Comparison of ENCODE assay signal across 15 cellular contexts in the genomic region with DNA sequence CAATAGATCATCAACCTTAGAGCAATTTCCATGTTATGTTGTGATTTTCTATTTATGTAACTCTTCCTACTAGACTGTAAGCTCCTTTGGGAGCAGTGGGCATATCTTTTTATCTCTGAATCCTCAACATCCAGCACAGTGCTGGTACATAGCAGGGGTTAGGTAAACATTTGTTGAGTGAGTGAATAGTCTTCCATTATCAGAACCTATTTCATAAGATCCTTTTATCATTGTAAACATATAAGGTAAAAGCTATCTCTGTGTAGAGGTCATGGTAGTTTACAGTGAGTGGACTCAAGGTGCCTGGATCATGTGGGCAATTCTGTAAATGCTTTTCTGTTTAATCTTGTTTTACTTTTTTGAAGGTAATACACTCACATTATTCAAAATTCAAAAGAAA. TPM values are rescaled to one million over a fixed set of nuclear protein-coding genes. Genes with fewer than 3 reads are reported as not detected.
DNase-seq lines count a peak whose midpoint lies in the region; ATAC-seq, FAIRE-seq and TF ChIP-seq lines count a peak whose summit lies in the region.
"Had no signal": no experiment of that assay in that cellular context is flagged by ENCODE, and none has a peak within 500 bp of the region (broad histone marks: within the 10 kb centered on the region; RNA-seq: fewer than 3 reads in every experiment).

No MANE protein-coding gene starts in this region.

- H3K9me3 ChIP-seq in HepG2 (ENCODE audit: low read length) (no peaks in the 10 kb centered on the region), PC-3 (ENCODE audit: low read length) (no peaks in the 10 kb centered on the region)

- no peaks in the 10 kb centered on the region for H3F3A ChIP-seq in PC-3 (ENCODE audit: low read length, unreplicated experiment)

- TF ChIP-seq POLR2A in HepG2 (IDR thresholded peaks at IDR 0.05; ENCODE audit: insufficient read depth in 1 of 2, low read depth in 2 of 2, low read length in 2 of 2), result no peak

- BruUV-seq in HepG2 (replicated peaks; lab: Mats Ljungman, UMichigan) (no TSS peak), PC-3 (replicated peaks; lab: Mats Ljungman, UMichigan) (no TSS peak)

- H3K9ac ChIP-seq in HepG2 (ENCODE audit: insufficient read depth, low read depth, low read length), result no peak overlapping the region
- no peak overlapping the region for H3K9ac ChIP-seq in PC-3 (ENCODE audit: low read length)

- no peak for TF ChIP-seq CTCF in HepG2 (CRISPR knock-in tag; IDR thresholded peaks at IDR 0.05)
- no peak for TF ChIP-seq CTCF in PC-3 (conservative IDR thresholded peaks at IDR 0.05; ENCODE audit: low read depth, low read length)

- H3K27me3 ChIP-seq in HepG2 (ENCODE audit: control insufficient read depth in 1 of 2, insufficient read depth in 2 of 2, low read length in 2 of 2), result no peaks in the 10 kb centered on the region
- no peaks in the 10 kb centered on the region for H3K27me3 ChIP-seq in PC-3 (ENCODE audit: low read length)

- POLR2A ChIA-PET in HepG2 (lab: Yijun Ruan, JAX), result interaction anchor here (0.9 to 1.3 kb wide), 10 partner anchors 9 to 1202 kb away, joined by 3 to 11 read pairs (median 4); a partner anchor contains a TSS
- POLR2A ChIA-PET in PC-3 (lab: Charles Lee; ENCODE audit: unreplicated experiment), result no interaction called here

- ATAC-seq in HepG2 (peak; percentile 92), PC-3 (no peak), HG03095 (IDR thresholded peaks at IDR 0.05; ENCODE audit: unreplicated experiment) (no peak), GM21737 (IDR thresholded peaks at IDR 0.05; ENCODE audit: unreplicated experiment) (no peak)
- ATAC-seq: CD8-positive, alpha-beta T cell had no signal

- H4K20me1 ChIP-seq in HepG2 (ENCODE audit: insufficient read depth, low read length) (no peaks in the 10 kb centered on the region), PC-3 (ENCODE audit: low read length) (no peaks in the 10 kb centered on the region)

- CTCF ChIA-PET in HepG2 (lab: Yijun Ruan, JAX; ENCODE audit: low intra/inter-chr PET ratio, low total read pairs), result no interaction called here
- CTCF ChIA-PET in PC-3 (lab: Charles Lee), result no interaction called here

- H3K27ac ChIP-seq in HepG2 (ENCODE audit: extremely low read length, insufficient read depth, low read length) (peak overlapping the region; percentile 11), PC-3 (ENCODE audit: low read length) (no peak overlapping the region)

- intact Hi-C loops in HepG2 (cut with micrococcal nuclease; ENCODE audit: unreplicated experiment) (no loop called here), PC-3 (cut with micrococcal nuclease) (no loop called here)

- in situ Hi-C loops in HepG2 (cut with HindIII; ENCODE audit: extremely low pct_ligation_motif_present, low pct_unique_long_range_greater_than_20kb), result no loop called here

- no peaks in the 10 kb centered on the region for H3K9me2 ChIP-seq in PC-3 (replicated peaks; ENCODE audit: low read length)

- H3K4me1 ChIP-seq in HepG2 (ENCODE audit: insufficient read depth, low read length) (peaks cover 74% of the 10 kb centered on the region), PC-3 (ENCODE audit: insufficient read depth, low read length) (no peaks in the 10 kb centered on the region)

- H2AFZ ChIP-seq in HepG2 (ENCODE audit: low read length), result no peak overlapping the region
- H2AFZ ChIP-seq in PC-3 (ENCODE audit: low read length), result no peak overlapping the region

- DNase-seq in HuH-7.5 (ENCODE audit: low spot score) (peak; percentile 35), NCI-H748 (lab: John Stamatoyannopoulos, UW; ENCODE audit: unreplicated experiment) (peak; percentile 30), HepG2 (ENCODE audit: low spot score) (peak; percentile 96), PC-3 (no peak)
- DNase-seq in stimulated activated CD4-positive, alpha-beta T cell treated with anti-CD3 and anti-CD28 coated beads, Interleukin-4, amount 100 ng/mL, for 4 hours, result no peak
- DNase-seq: CD8-positive, alpha-beta T cell; COR-L47; DND-41; GDM1; GOT3; H9 had no signal

- H3K36me3 ChIP-seq in HepG2 (replicated peaks in 1 of 2; ENCODE audit: control insufficient read depth in 1 of 2, insufficient read depth in 2 of 2, low read length in 2 of 2) (no peaks in the 10 kb centered on the region), PC-3 (ENCODE audit: low read depth, low read length) (no peaks in the 10 kb centered on the region)

- FAIRE-seq in HepG2 (lab: Jason Lieb, UNC), result peak; percentile 96
- FAIRE-seq: A204.1, GM12892 had no signal

- TF ChIP-seq RAD21 in HepG2 (CRISPR knock-in tag; IDR thresholded peaks at IDR 0.05), result no peak

- peak; percentile 31 to 92; a peak in 2 of 4 replicates for TF ChIP-seq EP300 in HepG2 (IDR thresholded peaks at IDR 0.05; ENCODE audit: low read depth in 2 of 2, low read length in 2 of 2)
- peak; percentile 87 for TF ChIP-seq EP300 in HepG2 (CRISPR knock-in tag; IDR thresholded peaks at IDR 0.05; ENCODE audit: borderline replicate concordance)

- H3K4me2 ChIP-seq in HepG2 (ENCODE audit: low read depth, low read length), result peak overlapping the region; percentile 53
- no peak overlapping the region for H3K4me2 ChIP-seq in PC-3 (ENCODE audit: low read length)

- H3K4me3 ChIP-seq in HepG2 (replicated peaks in 1 of 3; ENCODE audit: insufficient read depth in 1 of 3, low read depth in 2 of 3, low read length in 3 of 3) (peak overlapping the region in 1 of 3 experiments; percentile 24; a peak in 1 of 6 replicates), PC-3 (ENCODE audit: low read length) (no peak overlapping the region)

- no peaks in the 10 kb centered on the region for H3K79me2 ChIP-seq in HepG2 (ENCODE audit: insufficient read depth, low read length)
- no peaks in the 10 kb centered on the region for H3K79me2 ChIP-seq in PC-3 (ENCODE audit: low read length)

RNA-seq across cellular contexts. Expression of a gene that starts 15.1 kb away (rescaled TPM):
- total RNA-seq in HepG2 (2016; rRNA removed; fragmentation: Illumina TruSeq; extraction: Trizol), result 6.0 and 15.5 TPM in 2 replicates
- 4.2 and 6.5 TPM in 2 replicates for total RNA-seq in HepG2 (2016; cell fraction: cytosol; rRNA removed; fragmentation: Illumina TruSeq; extraction: Trizol; ENCODE audit: low read depth)
- 5.5 and 12.8 TPM in 2 replicates for total RNA-seq in HepG2 (2016; cell fraction: insoluble cytoplasmic fraction; rRNA removed; fragmentation: Illumina TruSeq; extraction: Trizol)
- 3.1 and 4.5 TPM in 2 replicates for total RNA-seq in HepG2 (2016; cell fraction: membrane; rRNA removed; fragmentation: Illumina TruSeq; extraction: Trizol)
- 15.3 and 19.2 TPM in 2 replicates for total RNA-seq in HepG2 (2016; cell fraction: nucleus; rRNA removed; fragmentation: Illumina TruSeq; extraction: Trizol)
- polyA plus RNA-seq in HepG2 (2011; rRNA removed), result 19.4 and 24.2 TPM in 2 replicates
- 14.4 and 16.8 TPM in 2 replicates for polyA plus RNA-seq in HepG2 (2011; cell fraction: cytosol; rRNA removed)
- polyA plus RNA-seq in HepG2 (2011; cell fraction: nucleus; rRNA removed), result 32.6 and 35.0 TPM in 2 replicates
- polyA plus RNA-seq in HepG2 (2012), result 12.9 and 14.4 TPM in 2 replicates
- polyA plus RNA-seq in HepG2 (2016; cell fraction: cytosol; fragmentation: Illumina TruSeq; extraction: Trizol; ENCODE audit: low read depth), result 4.6 and 5.1 TPM in 2 replicates
- polyA plus RNA-seq in HepG2 (2016; cell fraction: insoluble cytoplasmic fraction; fragmentation: Illumina TruSeq; extraction: Trizol; ENCODE audit: low read depth), result 10.0 and 12.0 TPM in 2 replicates
- polyA plus RNA-seq in HepG2 (2016; cell fraction: membrane; fragmentation: Illumina TruSeq; extraction: Trizol; ENCODE audit: low read depth), result 4.5 and 4.9 TPM in 2 replicates
- polyA plus RNA-seq in HepG2 (2016; cell fraction: nucleus; fragmentation: Illumina TruSeq; extraction: Trizol; ENCODE audit: insufficient read depth, low read depth), result 55.0 and 59.9 TPM in 2 replicates
- polyA minus RNA-seq in HepG2 (2011; rRNA and poly(A)+ RNA removed; ENCODE audit: low replicate concordance), result 11.0 and 47.3 TPM in 2 replicates
- polyA minus RNA-seq in HepG2 (2011; cell fraction: cytosol; rRNA and poly(A)+ RNA removed), result 5.6 and 6.8 TPM in 2 replicates
- polyA minus RNA-seq in HepG2 (2011; cell fraction: nucleus; rRNA and poly(A)+ RNA removed), result 10.8 and 15.2 TPM in 2 replicates
- total RNA-seq in PC-3 (2014; rRNA removed), result 9.7 and 16.4 TPM in 2 replicates

RNA-seq across cellular contexts. Expression of a gene that starts 44.5 kb away (rescaled TPM):
- total RNA-seq in HepG2 (2016; rRNA removed; fragmentation: Illumina TruSeq; extraction: Trizol) (1.8 and 2.2 TPM in 2 replicates), PC-3 (2014; rRNA removed) (7.6 and 8.3 TPM in 2 replicates)
- total RNA-seq in HepG2 (2016; cell fraction: cytosol; rRNA removed; fragmentation: Illumina TruSeq; extraction: Trizol; ENCODE audit: low read depth), result 0.88 and 1.9 TPM in 2 replicates
- total RNA-seq in HepG2 (2016; cell fraction: insoluble cytoplasmic fraction; rRNA removed; fragmentation: Illumina TruSeq; extraction: Trizol), result 2.5 and 2.9 TPM in 2 replicates
- 1.2 and 1.4 TPM in 2 replicates for total RNA-seq in HepG2 (2016; cell fraction: membrane; rRNA removed; fragmentation: Illumina TruSeq; extraction: Trizol)
- 1.9 and 3.0 TPM in 2 replicates for total RNA-seq in HepG2 (2016; cell fraction: nucleus; rRNA removed; fragmentation: Illumina TruSeq; extraction: Trizol)
- 1.9 and 2.8 TPM in 2 replicates for polyA plus RNA-seq in HepG2 (2011; rRNA removed)
- polyA plus RNA-seq in HepG2 (2011; cell fraction: cytosol; rRNA removed), result 1.3 and 2.0 TPM in 2 replicates
- 1.8 and 1.9 TPM in 2 replicates for polyA plus RNA-seq in HepG2 (2011; cell fraction: nucleus; rRNA removed)
- 0.71 and 1.1 TPM in 2 replicates for polyA plus RNA-seq in HepG2 (2012)
- 0.32 and 0.35 TPM in 2 replicates for polyA plus RNA-seq in HepG2 (2016; cell fraction: cytosol; fragmentation: Illumina TruSeq; extraction: Trizol; ENCODE audit: low read depth)
- polyA plus RNA-seq in HepG2 (2016; cell fraction: insoluble cytoplasmic fraction; fragmentation: Illumina TruSeq; extraction: Trizol; ENCODE audit: low read depth), result 2.7 and 3.6 TPM in 2 replicates
- polyA plus RNA-seq in HepG2 (2016; cell fraction: membrane; fragmentation: Illumina TruSeq; extraction: Trizol; ENCODE audit: low read depth), result 0.64 and 0.78 TPM in 2 replicates
- 3.6 and 3.8 TPM in 2 replicates for polyA plus RNA-seq in HepG2 (2016; cell fraction: nucleus; fragmentation: Illumina TruSeq; extraction: Trizol; ENCODE audit: insufficient read depth, low read depth)
- polyA minus RNA-seq in HepG2 (2011; rRNA and poly(A)+ RNA removed; ENCODE audit: low replicate concordance), result 1.0 and 2.6 TPM in 2 replicates
- 0.59 and 1.2 TPM in 2 replicates for polyA minus RNA-seq in HepG2 (2011; cell fraction: cytosol; rRNA and poly(A)+ RNA removed)
- polyA minus RNA-seq in HepG2 (2011; cell fraction: nucleus; rRNA and poly(A)+ RNA removed), result 0.90 and 3.6 TPM in 2 replicates

RNA-seq across cellular contexts. Expression of a gene that starts 47.1 kb away (rescaled TPM):
- total RNA-seq in HepG2 (2016; rRNA removed; fragmentation: Illumina TruSeq; extraction: Trizol) (48.4 and 53.8 TPM in 2 replicates), PC-3 (2014; rRNA removed) (85.5 and 93.0 TPM in 2 replicates)
- 12.0 and 15.8 TPM in 2 replicates for total RNA-seq in HepG2 (2016; cell fraction: cytosol; rRNA removed; fragmentation: Illumina TruSeq; extraction: Trizol; ENCODE audit: low read depth)
- total RNA-seq in HepG2 (2016; cell fraction: insoluble cytoplasmic fraction; rRNA removed; fragmentation: Illumina TruSeq; extraction: Trizol), result 43.0 and 57.4 TPM in 2 replicates
- total RNA-seq in HepG2 (2016; cell fraction: membrane; rRNA removed; fragmentation: Illumina TruSeq; extraction: Trizol), result 15.7 and 16.6 TPM in 2 replicates
- total RNA-seq in HepG2 (2016; cell fraction: nucleus; rRNA removed; fragmentation: Illumina TruSeq; extraction: Trizol), result 20.9 and 24.1 TPM in 2 replicates
- 57.9 and 60.0 TPM in 2 replicates for polyA plus RNA-seq in HepG2 (2011; rRNA removed)
- polyA plus RNA-seq in HepG2 (2011; cell fraction: cytosol; rRNA removed), result 60.3 and 60.4 TPM in 2 replicates
- polyA plus RNA-seq in HepG2 (2011; cell fraction: nucleus; rRNA removed), result 32.8 and 38.8 TPM in 2 replicates
- polyA plus RNA-seq in HepG2 (2012), result 39.0 and 41.4 TPM in 2 replicates
- polyA plus RNA-seq in HepG2 (2016; cell fraction: cytosol; fragmentation: Illumina TruSeq; extraction: Trizol; ENCODE audit: low read depth), result 11.9 and 13.5 TPM in 2 replicates
- polyA plus RNA-seq in HepG2 (2016; cell fraction: insoluble cytoplasmic fraction; fragmentation: Illumina TruSeq; extraction: Trizol; ENCODE audit: low read depth), result 76.4 and 85.2 TPM in 2 replicates
- 13.7 and 16.3 TPM in 2 replicates for polyA plus RNA-seq in HepG2 (2016; cell fraction: membrane; fragmentation: Illumina TruSeq; extraction: Trizol; ENCODE audit: low read depth)
- polyA plus RNA-seq in HepG2 (2016; cell fraction: nucleus; fragmentation: Illumina TruSeq; extraction: Trizol; ENCODE audit: insufficient read depth, low read depth), result 47.8 and 51.2 TPM in 2 replicates
- 62.5 and 183 TPM in 2 replicates for polyA minus RNA-seq in HepG2 (2011; rRNA and poly(A)+ RNA removed; ENCODE audit: low replicate concordance)
- polyA minus RNA-seq in HepG2 (2011; cell fraction: cytosol; rRNA and poly(A)+ RNA removed), result 19.9 and 22.8 TPM in 2 replicates
- 27.7 and 29.2 TPM in 2 replicates for polyA minus RNA-seq in HepG2 (2011; cell fraction: nucleus; rRNA and poly(A)+ RNA removed)

RNA-seq across cellular contexts. Expression of a gene that starts 58.2 kb away (rescaled TPM):
- total RNA-seq in HepG2 (2016; rRNA removed; fragmentation: Illumina TruSeq; extraction: Trizol), result 81.5 and 90.0 TPM in 2 replicates
- total RNA-seq in HepG2 (2016; cell fraction: cytosol; rRNA removed; fragmentation: Illumina TruSeq; extraction: Trizol; ENCODE audit: low read depth), result 13.0 and 13.4 TPM in 2 replicates
- 81.4 and 90.7 TPM in 2 replicates for total RNA-seq in HepG2 (2016; cell fraction: insoluble cytoplasmic fraction; rRNA removed; fragmentation: Illumina TruSeq; extraction: Trizol)
- 17.1 and 20.2 TPM in 2 replicates for total RNA-seq in HepG2 (2016; cell fraction: membrane; rRNA removed; fragmentation: Illumina TruSeq; extraction: Trizol)
- total RNA-seq in HepG2 (2016; cell fraction: nucleus; rRNA removed; fragmentation: Illumina TruSeq; extraction: Trizol), result 66.5 and 79.7 TPM in 2 replicates
- 35.7 and 42.2 TPM in 2 replicates for polyA plus RNA-seq in HepG2 (2011; rRNA removed)
- polyA plus RNA-seq in HepG2 (2011; cell fraction: cytosol; rRNA removed), result 28.4 and 30.1 TPM in 2 replicates
- polyA plus RNA-seq in HepG2 (2011; cell fraction: nucleus; rRNA removed), result 114 and 128 TPM in 2 replicates
- 43.8 and 55.5 TPM in 2 replicates for polyA plus RNA-seq in HepG2 (2012)
- polyA plus RNA-seq in HepG2 (2016; cell fraction: cytosol; fragmentation: Illumina TruSeq; extraction: Trizol; ENCODE audit: low read depth), result 2.6 and 3.7 TPM in 2 replicates
- polyA plus RNA-seq in HepG2 (2016; cell fraction: insoluble cytoplasmic fraction; fragmentation: Illumina TruSeq; extraction: Trizol; ENCODE audit: low read depth), result 62.7 and 67.1 TPM in 2 replicates
- polyA plus RNA-seq in HepG2 (2016; cell fraction: membrane; fragmentation: Illumina TruSeq; extraction: Trizol; ENCODE audit: low read depth), result 8.1 and 9.8 TPM in 2 replicates
- 132 TPM in 2 replicates for polyA plus RNA-seq in HepG2 (2016; cell fraction: nucleus; fragmentation: Illumina TruSeq; extraction: Trizol; ENCODE audit: insufficient read depth, low read depth)
- 29.9 and 100 TPM in 2 replicates for polyA minus RNA-seq in HepG2 (2011; rRNA and poly(A)+ RNA removed; ENCODE audit: low replicate concordance)
- polyA minus RNA-seq in HepG2 (2011; cell fraction: cytosol; rRNA and poly(A)+ RNA removed), result 11.7 and 12.4 TPM in 2 replicates
- polyA minus RNA-seq in HepG2 (2011; cell fraction: nucleus; rRNA and poly(A)+ RNA removed), result 55.9 and 69.0 TPM in 2 replicates
- total RNA-seq in PC-3 (2014; rRNA removed), result 102 and 105 TPM in 2 replicates

Comparison
In these comparisons a context has a peak if more than half of its experiments do, and no peak if none do; other contexts are left out.
1. DNase-seq: peak in HuH-7.5 (single experiment), NCI-H748 (single experiment) and HepG2 (single experiment); none in PC-3 (single experiment) and stimulated activated CD4-positive, alpha-beta T cell treated with anti-CD3 and anti-CD28 coated beads, Interleukin-4, amount 100 ng/mL, for 4 hours (0 of 2).